ENCODE assay signal across 1 cellular context in the genomic region with DNA sequence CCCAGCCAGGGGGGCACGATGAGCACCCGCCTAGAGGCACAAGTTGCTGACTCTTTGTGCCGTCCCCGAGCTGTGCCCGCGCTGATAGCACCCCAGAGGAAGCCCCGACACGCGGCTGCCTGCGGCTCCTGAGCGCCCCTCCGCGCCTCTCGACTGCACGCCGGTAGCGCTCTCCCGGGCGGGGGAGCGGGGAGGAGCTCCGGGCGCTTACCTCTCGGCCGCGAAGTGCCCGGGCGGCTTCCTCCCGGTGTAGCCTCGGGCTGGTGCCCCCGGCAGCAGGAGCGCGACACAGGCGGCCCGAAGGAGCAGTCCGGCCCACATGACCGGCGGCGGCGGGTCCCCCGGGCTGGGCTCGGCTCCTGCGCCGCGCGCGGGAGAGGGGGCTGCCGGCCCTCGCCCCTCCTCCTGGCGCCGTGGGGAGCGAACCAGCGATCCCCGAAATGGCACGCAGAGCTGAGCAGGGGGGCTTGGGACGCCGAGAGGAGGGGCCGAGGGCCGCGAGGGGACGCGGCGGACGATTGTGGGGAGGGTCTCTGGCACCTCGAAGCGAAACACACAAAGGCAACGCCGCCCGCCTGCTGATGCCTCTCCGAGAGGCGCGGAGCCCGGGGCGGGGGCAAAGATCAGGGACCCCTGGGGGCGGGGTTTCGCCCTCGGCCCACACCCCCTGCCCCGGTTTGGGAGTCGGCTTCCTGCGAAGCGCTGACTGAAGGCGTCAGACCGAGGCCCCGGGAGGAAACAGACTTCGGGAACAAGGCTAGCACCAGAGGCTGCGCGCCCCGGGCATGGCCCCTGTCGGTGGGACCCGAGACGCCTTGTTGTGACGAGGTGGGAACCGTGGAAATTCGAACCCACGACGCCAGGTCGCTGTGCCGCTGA.
A peak's percentile ranks its signal among the peaks of the same experiment; 100 is the strongest.
TF ChIP-seq lines count a peak whose summit lies in the region.

A gene with protein sequence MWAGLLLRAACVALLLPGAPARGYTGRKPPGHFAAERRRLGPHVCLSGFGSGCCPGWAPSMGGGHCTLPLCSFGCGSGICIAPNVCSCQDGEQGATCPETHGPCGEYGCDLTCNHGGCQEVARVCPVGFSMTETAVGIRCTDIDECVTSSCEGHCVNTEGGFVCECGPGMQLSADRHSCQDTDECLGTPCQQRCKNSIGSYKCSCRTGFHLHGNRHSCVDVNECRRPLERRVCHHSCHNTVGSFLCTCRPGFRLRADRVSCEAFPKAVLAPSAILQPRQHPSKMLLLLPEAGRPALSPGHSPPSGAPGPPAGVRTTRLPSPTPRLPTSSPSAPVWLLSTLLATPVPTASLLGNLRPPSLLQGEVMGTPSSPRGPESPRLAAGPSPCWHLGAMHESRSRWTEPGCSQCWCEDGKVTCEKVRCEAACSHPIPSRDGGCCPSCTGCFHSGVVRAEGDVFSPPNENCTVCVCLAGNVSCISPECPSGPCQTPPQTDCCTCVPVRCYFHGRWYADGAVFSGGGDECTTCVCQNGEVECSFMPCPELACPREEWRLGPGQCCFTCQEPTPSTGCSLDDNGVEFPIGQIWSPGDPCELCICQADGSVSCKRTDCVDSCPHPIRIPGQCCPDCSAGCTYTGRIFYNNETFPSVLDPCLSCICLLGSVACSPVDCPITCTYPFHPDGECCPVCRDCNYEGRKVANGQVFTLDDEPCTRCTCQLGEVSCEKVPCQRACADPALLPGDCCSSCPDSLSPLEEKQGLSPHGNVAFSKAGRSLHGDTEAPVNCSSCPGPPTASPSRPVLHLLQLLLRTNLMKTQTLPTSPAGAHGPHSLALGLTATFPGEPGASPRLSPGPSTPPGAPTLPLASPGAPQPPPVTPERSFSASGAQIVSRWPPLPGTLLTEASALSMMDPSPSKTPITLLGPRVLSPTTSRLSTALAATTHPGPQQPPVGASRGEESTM (minus strand): TSS at position 600 of the 879 bp plus-strand sequence. CDS start 279 bp downstream, at position 321.

TF ChIP-seq in HepG2, 621 proteins besides CTCF, POLR2A, EP300 and RAD21 (continued from another document and continues in another):
- TF ChIP-seq, protein P1, sequence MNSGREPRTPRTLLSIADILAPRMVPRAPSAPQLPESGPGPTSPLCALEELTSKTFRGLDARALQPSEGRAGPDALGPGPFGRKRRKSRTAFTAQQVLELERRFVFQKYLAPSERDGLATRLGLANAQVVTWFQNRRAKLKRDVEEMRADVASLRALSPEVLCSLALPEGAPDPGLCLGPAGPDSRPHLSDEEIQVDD (CRISPR knock-in tag; IDR thresholded peaks at IDR 0.05; ENCODE audit: borderline replicate concordance) = peak; percentile 39; the same call in 1 of the 2 replicates
- TF ChIP-seq ZBTB21 (CRISPR knock-in tag; IDR thresholded peaks at IDR 0.05) (no peak; the same call in 1 of the 2 replicates), MAF1 (CRISPR knock-in tag; IDR thresholded peaks at IDR 0.05; ENCODE audit: borderline replicate concordance) (peak; percentile 35; the same call in 1 of the 2 replicates), XRCC5 (optimal IDR thresholded peaks at IDR 0.05; ENCODE audit: low read length) (peak; percentile 34), KDM5A (IDR thresholded peaks at IDR 0.05; ENCODE audit: borderline replicate concordance, low read length) (no peak; the same call in 1 of the 2 replicates), RBM39 (IDR thresholded peaks at IDR 0.05; ENCODE audit: low read depth, low read length, poor library complexity, severe bottlenecking) (peak; percentile 60), FIP1L1 (IDR thresholded peaks at IDR 0.05; ENCODE audit: borderline replicate concordance, insufficient read depth, low read depth, low read length) (peak; percentile 63; the same call in 1 of the 2 replicates), ZSCAN22 (CRISPR knock-in tag; IDR thresholded peaks at IDR 0.05) (no peak), MAFK (conservative IDR thresholded peaks at IDR 0.05 in 1 of 2, IDR thresholded peaks at IDR 0.05 in 1 of 2; ENCODE audit: low read length in 2 of 2) (no peak), ZNF841 (CRISPR knock-in tag; IDR thresholded peaks at IDR 0.05; ENCODE audit: borderline replicate concordance) (0 out of 2 replicates have a peak, but pooled peaks have one; percentile 50), ZNF326 (CRISPR knock-in tag; IDR thresholded peaks at IDR 0.05; ENCODE audit: borderline replicate concordance) (no peak; the same call in 1 of the 2 replicates), ZBTB8A (CRISPR knock-in tag; IDR thresholded peaks at IDR 0.05; ENCODE audit: borderline replicate concordance, low read depth) (0 out of 2 replicates have a peak, but pooled peaks have one; percentile 5), CEBPB (IDR thresholded peaks at IDR 0.05; ENCODE audit: borderline replicate concordance, low read depth, low read length) (no peak), ZNF577 (CRISPR knock-in tag; IDR thresholded peaks at IDR 0.05; ENCODE audit: borderline replicate concordance, low read depth) (no peak), ZNF589 (CRISPR knock-in tag; conservative IDR thresholded peaks at IDR 0.05) (0 out of 2 replicates have a peak, but pooled peaks have one; percentile 48), NCOA1 (CRISPR knock-in tag; IDR thresholded peaks at IDR 0.05) (no peak), HDAC2 (CRISPR knock-in tag; IDR thresholded peaks at IDR 0.05) (no peak), FOXK1 (CRISPR knock-in tag; IDR thresholded peaks at IDR 0.05; ENCODE audit: borderline replicate concordance, low read depth) (no peak), SIX4 (CRISPR knock-in tag; IDR thresholded peaks at IDR 0.05) (no peak), KMT2B (CRISPR knock-in tag; IDR thresholded peaks at IDR 0.05) (peak; percentile 54), KDM5B (CRISPR knock-in tag; IDR thresholded peaks at IDR 0.05; ENCODE audit: borderline replicate concordance) (peak; percentile 69), TOE1 (CRISPR knock-in tag; IDR thresholded peaks at IDR 0.05) (no peak), DNMT1 (CRISPR knock-in tag; IDR thresholded peaks at IDR 0.05) (no peak), KAT2B (IDR thresholded peaks at IDR 0.05; ENCODE audit: borderline replicate concordance, low read depth, low read length) (no peak), SKI (IDR thresholded peaks at IDR 0.05; ENCODE audit: partially characterized antibody) (peak; percentile 15), KLF6 (CRISPR knock-in tag; IDR thresholded peaks at IDR 0.05) (no peak; the same call in 1 of the 2 replicates), RBFOX2 (IDR thresholded peaks at IDR 0.05; ENCODE audit: low read depth, low read length) (peak; percentile 96), SOX6 (IDR thresholded peaks at IDR 0.05) (no peak), SOX6 (CRISPR knock-in tag; IDR thresholded peaks at IDR 0.05) (peak; percentile 54)
- TF ChIP-seq, protein P2, sequence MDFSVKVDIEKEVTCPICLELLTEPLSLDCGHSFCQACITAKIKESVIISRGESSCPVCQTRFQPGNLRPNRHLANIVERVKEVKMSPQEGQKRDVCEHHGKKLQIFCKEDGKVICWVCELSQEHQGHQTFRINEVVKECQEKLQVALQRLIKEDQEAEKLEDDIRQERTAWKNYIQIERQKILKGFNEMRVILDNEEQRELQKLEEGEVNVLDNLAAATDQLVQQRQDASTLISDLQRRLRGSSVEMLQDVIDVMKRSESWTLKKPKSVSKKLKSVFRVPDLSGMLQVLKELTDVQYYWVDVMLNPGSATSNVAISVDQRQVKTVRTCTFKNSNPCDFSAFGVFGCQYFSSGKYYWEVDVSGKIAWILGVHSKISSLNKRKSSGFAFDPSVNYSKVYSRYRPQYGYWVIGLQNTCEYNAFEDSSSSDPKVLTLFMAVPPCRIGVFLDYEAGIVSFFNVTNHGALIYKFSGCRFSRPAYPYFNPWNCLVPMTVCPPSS (IDR thresholded peaks at IDR 0.05) = no peak
- TF ChIP-seq, protein P3, sequence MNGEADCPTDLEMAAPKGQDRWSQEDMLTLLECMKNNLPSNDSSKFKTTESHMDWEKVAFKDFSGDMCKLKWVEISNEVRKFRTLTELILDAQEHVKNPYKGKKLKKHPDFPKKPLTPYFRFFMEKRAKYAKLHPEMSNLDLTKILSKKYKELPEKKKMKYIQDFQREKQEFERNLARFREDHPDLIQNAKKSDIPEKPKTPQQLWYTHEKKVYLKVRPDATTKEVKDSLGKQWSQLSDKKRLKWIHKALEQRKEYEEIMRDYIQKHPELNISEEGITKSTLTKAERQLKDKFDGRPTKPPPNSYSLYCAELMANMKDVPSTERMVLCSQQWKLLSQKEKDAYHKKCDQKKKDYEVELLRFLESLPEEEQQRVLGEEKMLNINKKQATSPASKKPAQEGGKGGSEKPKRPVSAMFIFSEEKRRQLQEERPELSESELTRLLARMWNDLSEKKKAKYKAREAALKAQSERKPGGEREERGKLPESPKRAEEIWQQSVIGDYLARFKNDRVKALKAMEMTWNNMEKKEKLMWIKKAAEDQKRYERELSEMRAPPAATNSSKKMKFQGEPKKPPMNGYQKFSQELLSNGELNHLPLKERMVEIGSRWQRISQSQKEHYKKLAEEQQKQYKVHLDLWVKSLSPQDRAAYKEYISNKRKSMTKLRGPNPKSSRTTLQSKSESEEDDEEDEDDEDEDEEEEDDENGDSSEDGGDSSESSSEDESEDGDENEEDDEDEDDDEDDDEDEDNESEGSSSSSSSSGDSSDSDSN (CRISPR knock-in tag; IDR thresholded peaks at IDR 0.05) = peak; percentile 89; the same call in 1 of the 2 replicates
- TF ChIP-seq, protein P4, sequence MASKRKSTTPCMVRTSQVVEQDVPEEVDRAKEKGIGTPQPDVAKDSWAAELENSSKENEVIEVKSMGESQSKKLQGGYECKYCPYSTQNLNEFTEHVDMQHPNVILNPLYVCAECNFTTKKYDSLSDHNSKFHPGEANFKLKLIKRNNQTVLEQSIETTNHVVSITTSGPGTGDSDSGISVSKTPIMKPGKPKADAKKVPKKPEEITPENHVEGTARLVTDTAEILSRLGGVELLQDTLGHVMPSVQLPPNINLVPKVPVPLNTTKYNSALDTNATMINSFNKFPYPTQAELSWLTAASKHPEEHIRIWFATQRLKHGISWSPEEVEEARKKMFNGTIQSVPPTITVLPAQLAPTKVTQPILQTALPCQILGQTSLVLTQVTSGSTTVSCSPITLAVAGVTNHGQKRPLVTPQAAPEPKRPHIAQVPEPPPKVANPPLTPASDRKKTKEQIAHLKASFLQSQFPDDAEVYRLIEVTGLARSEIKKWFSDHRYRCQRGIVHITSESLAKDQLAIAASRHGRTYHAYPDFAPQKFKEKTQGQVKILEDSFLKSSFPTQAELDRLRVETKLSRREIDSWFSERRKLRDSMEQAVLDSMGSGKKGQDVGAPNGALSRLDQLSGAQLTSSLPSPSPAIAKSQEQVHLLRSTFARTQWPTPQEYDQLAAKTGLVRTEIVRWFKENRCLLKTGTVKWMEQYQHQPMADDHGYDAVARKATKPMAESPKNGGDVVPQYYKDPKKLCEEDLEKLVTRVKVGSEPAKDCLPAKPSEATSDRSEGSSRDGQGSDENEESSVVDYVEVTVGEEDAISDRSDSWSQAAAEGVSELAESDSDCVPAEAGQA (IDR thresholded peaks at IDR 0.05; ENCODE audit: low read depth) = peak; percentile 18; the same call in 1 of the 2 replicates
- TF ChIP-seq, protein P4 (CRISPR knock-in tag; IDR thresholded peaks at IDR 0.05; ENCODE audit: borderline replicate concordance) = peak; percentile 67; the same call in 1 of the 2 replicates
- TF ChIP-seq, protein P5, sequence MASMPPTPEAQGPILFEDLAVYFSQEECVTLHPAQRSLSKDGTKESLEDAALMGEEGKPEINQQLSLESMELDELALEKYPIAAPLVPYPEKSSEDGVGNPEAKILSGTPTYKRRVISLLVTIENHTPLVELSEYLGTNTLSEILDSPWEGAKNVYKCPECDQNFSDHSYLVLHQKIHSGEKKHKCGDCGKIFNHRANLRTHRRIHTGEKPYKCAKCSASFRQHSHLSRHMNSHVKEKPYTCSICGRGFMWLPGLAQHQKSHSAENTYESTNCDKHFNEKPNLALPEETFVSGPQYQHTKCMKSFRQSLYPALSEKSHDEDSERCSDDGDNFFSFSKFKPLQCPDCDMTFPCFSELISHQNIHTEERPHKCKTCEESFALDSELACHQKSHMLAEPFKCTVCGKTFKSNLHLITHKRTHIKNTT (CRISPR knock-in tag; IDR thresholded peaks at IDR 0.05) = no peak
